ENCODE assay signal across 12 cellular contexts in the genomic region with DNA sequence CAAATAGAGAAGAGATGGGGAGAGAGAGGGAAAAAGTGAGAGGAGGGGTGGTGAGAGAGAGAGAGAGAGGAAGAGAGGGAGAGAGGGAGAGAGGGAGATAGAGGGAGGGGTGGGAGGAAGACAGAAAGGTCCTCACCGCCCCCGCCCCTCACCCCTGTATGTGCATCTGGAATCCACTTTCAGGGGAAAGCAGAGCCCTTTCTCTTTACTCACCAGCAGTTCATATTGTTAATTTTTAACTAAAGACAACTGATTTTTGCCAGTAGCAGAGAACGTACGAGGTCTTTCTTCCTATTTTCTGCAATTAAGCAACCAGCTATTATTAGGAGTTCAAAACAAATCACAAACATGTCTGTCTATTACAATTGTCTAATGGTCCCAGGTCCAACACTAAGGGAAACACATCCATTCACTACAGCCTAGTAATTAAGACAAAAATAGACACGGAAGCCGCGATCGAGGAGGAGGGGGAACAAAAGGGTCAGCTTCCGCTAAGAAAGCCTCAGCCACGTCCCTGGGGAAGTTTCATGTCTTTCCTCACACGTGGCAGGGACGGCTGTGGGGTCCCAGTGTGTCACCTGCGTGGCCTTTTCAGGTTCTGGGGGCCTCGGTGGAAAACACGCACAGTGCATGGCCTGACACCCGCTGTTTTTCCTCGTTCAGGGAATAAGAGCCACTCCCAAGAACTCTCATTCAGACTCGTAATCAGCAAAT.
DNase-seq lines count a peak whose midpoint lies in the region; ATAC-seq, FAIRE-seq and TF ChIP-seq lines count a peak whose summit lies in the region.
"Had no signal": no experiment of that assay in that cellular context is flagged by ENCODE, and none has a peak within 500 bp of the region (broad histone marks: within the 10 kb centered on the region; RNA-seq: fewer than 3 reads in every experiment).

No MANE protein-coding gene starts in this region.

- in situ Hi-C loops in gastrocnemius medialis (cut with MboI; ENCODE audit: low sequenced_read_pairs in 4 of 4) = no loop called here

- intact Hi-C loops in gastrocnemius medialis (cut with DNase I; ENCODE audit: low total_unique reads) = no loop called here

- peak; percentile 89 for FAIRE-seq in islet of Langerhans (lab: Jason Lieb, UNC)
- FAIRE-seq: HTR-8/SVneo had no signal

- no peak for TF ChIP-seq POLR2A in gastrocnemius medialis (IDR thresholded peaks at IDR 0.05)

- H3K27ac ChIP-seq in HUES6 (ENCODE audit: low read depth, low read length) = no peak overlapping the region
- H3K27ac ChIP-seq in gastrocnemius medialis = peak overlapping the region in 1 of 4 donors; percentile 25
- H3K27ac ChIP-seq: GM23248 had no signal

- peaks cover 42% of the 10 kb centered on the region for H3K4me1 ChIP-seq in HUES6 (ENCODE audit: control insufficient read depth, insufficient read depth, low read length)
- H3K4me1 ChIP-seq in gastrocnemius medialis = no peaks in the 10 kb centered on the region

- TF ChIP-seq CTCF in gastrocnemius medialis (IDR thresholded peaks at IDR 0.05 in 4 of 5, conservative IDR thresholded peaks at IDR 0.05 in 1 of 5) = no peak
- no peak for TF ChIP-seq CTCF in omental fat pad (IDR thresholded peaks at IDR 0.05)

- H3K9me3 ChIP-seq in HUES6 (ENCODE audit: control insufficient read depth, insufficient read depth, low read depth, low read length) = peaks cover 6% of the 10 kb centered on the region; the same call in 1 of the 2 replicates
- H3K9me3 ChIP-seq in gastrocnemius medialis = no peaks in the 10 kb centered on the region

- ATAC-seq in gastrocnemius medialis = no peak
- ATAC-seq in omental fat pad (ENCODE audit: low FRiP score) = no peak
- no peak for ATAC-seq in HG02840 (IDR thresholded peaks at IDR 0.05; ENCODE audit: low FRiP score, unreplicated experiment)
- ATAC-seq in GM18867 (IDR thresholded peaks at IDR 0.05; ENCODE audit: unreplicated experiment) = no peak
- ATAC-seq: activated T-cell treated with anti-CD3 and anti-CD28 coated beads, Interleukin-2, amount 50 U/mL, for 4 hours; naive thymus-derived CD8-positive, alpha-beta T cell had no signal

- H3K4me3 ChIP-seq in HUES6 (ENCODE audit: low read depth, low read length) (peak overlapping the region; percentile 59), gastrocnemius medialis (peak overlapping the region; percentile 16 to 41 (median 34))
- H3K4me3 ChIP-seq: GM23248 had no signal

- DNase-seq in NCI-H2227 treated with DMSO at 0.1 percent for 48 hours (lab: John Stamatoyannopoulos, UW) (peak; percentile 69), gastrocnemius medialis (no peak), omental fat pad (ENCODE audit: low spot score) (no peak)
- DNase-seq: activated T-cell treated with anti-CD3 and anti-CD28 coated beads, Interleukin-2, amount 50 U/mL, for 4 hours; GM23248; naive thymus-derived CD8-positive, alpha-beta T cell; NCI-H446 treated with DMSO at 0.1 percent for 48 hours had no signal

- H3K9ac ChIP-seq in HUES6 (ENCODE audit: low read length) = peak overlapping the region; percentile 55
- H3K9ac ChIP-seq: GM23248 had no signal

- H3K36me3 ChIP-seq in HUES6 (ENCODE audit: control insufficient read depth, insufficient read depth, low read length) = no peaks in the 10 kb centered on the region
- H3K36me3 ChIP-seq in gastrocnemius medialis = no peaks in the 10 kb centered on the region

- H3K27me3 ChIP-seq in HUES6 (ENCODE audit: control insufficient read depth, insufficient read depth, low read length) (peaks cover 22% of the 10 kb centered on the region), gastrocnemius medialis (no peaks in the 10 kb centered on the region)
